Comparison of ENCODE assay signal across 16 cellular contexts in genomic region chr2:224433442-224433841, GRCh38. TPM values are rescaled to one million over a fixed set of nuclear protein-coding genes. Genes with fewer than 3 reads are reported as not detected.
DNase-seq lines count a peak whose midpoint lies in the region; TF ChIP-seq lines count a peak whose summit lies in the region.
"Had no signal": no experiment of that assay in that cellular context is flagged by ENCODE, and none has a peak within 500 bp of the region (broad histone marks: within the 10 kb centered on the region; RNA-seq: fewer than 3 reads in every experiment).

No MANE protein-coding gene starts in this region.

- no peak overlapping the region for H3K4ac ChIP-seq in neuronal stem cell (ENCODE audit: low read length)

- no peak overlapping the region; the same call in 1 of the 2 replicates for H3K9ac ChIP-seq in HUES48 (ENCODE audit: low read depth, low read length)
- no peak overlapping the region for H3K9ac ChIP-seq in neuronal stem cell (ENCODE audit: low read depth, low read length, poor library complexity)

- H2BK120ac ChIP-seq in neuronal stem cell (ENCODE audit: low read depth, low read length) = no peak overlapping the region

- H3K18ac ChIP-seq in neuronal stem cell (ENCODE audit: low read length) = no peak overlapping the region

- H4K8ac ChIP-seq in neuronal stem cell (ENCODE audit: low read depth, low read length) = no peak overlapping the region

- no CpG with 5 or more reads among the region's 10 CpGs for WGBS in iPS DF 6.9 (ENCODE audit: insufficient coverage, insufficient read length)
- no CpG with 5 or more reads among the region's 10 CpGs for WGBS in neuronal stem cell (ENCODE audit: extremely low coverage in 2 of 2, insufficient read length in 2 of 2, insufficient replicate concordance in 1 of 2), 2 donors
- WGBS in prostate gland = 59% methylated on average over 10 of the region's 10 CpGs

- intact Hi-C loops in prostate gland (cut with DNase I) = no loop called here

- TF ChIP-seq CTCF in brain (conservative IDR thresholded peaks at IDR 0.05) = no peak
- no peak for TF ChIP-seq CTCF in prostate gland (IDR thresholded peaks at IDR 0.05)

- H2BK12ac ChIP-seq in neuronal stem cell (ENCODE audit: low read length) = no peak overlapping the region

- H3K27ac Mint-ChIP-seq in brain = peak overlapping the region in 4 of 5 experiments; percentile 20 to 94 (median 70)
- H3K27ac Mint-ChIP-seq: CD8-positive, alpha-beta T cell had no signal

- TF ChIP-seq POLR2A in prostate gland (IDR thresholded peaks at IDR 0.05) = no peak

- H4K91ac ChIP-seq in neuronal stem cell (ENCODE audit: low read depth, low read length, poor library complexity) = no peak overlapping the region

- no peaks in the 10 kb centered on the region for H3K79me1 ChIP-seq in neuronal stem cell (ENCODE audit: low read depth, low read length)

- H3K4me3 ChIP-seq in HUES48 (ENCODE audit: low read depth, low read length) = no peak overlapping the region
- H3K4me3 ChIP-seq in iPS DF 6.9 (ENCODE audit: low read length) = no peak overlapping the region
- H3K4me3 ChIP-seq in neuronal stem cell (ENCODE audit: low read length in 2 of 2) = no peak overlapping the region
- no peak overlapping the region for H3K4me3 ChIP-seq in prostate gland
- H3K4me3 ChIP-seq: Peyer's patch had no signal

- peak overlapping the region; percentile 71 for H2AFZ ChIP-seq in neuronal stem cell (ENCODE audit: low read length)

- H3K9me3 ChIP-seq in HUES48 (ENCODE audit: control insufficient read depth, insufficient read depth, low read length) (peaks cover 27% of the 10 kb centered on the region), iPS DF 6.9 (ENCODE audit: control insufficient read depth, insufficient read depth, low read length) (no peaks in the 10 kb centered on the region), neuronal stem cell (replicated peaks in 1 of 2; ENCODE audit: control insufficient read depth in 2 of 2, insufficient read depth in 1 of 2, low read depth in 1 of 2, low read length in 2 of 2) (peaks cover 0 to 6% of the 10 kb centered on the region in 2 donors), prostate gland (no peaks in the 10 kb centered on the region)
- H3K9me3 ChIP-seq: BE2C, Peyer's patch had no signal

- no peak overlapping the region for H3K4me2 ChIP-seq in neuronal stem cell (ENCODE audit: insufficient read depth, low read length, poor library complexity, severe bottlenecking)

- no peaks in the 10 kb centered on the region for H3K36me3 ChIP-seq in HUES48 (ENCODE audit: control insufficient read depth, insufficient read depth, low read length)
- no peaks in the 10 kb centered on the region; the same call in 1 of the 2 replicates for H3K36me3 ChIP-seq in iPS DF 6.9 (ENCODE audit: control insufficient read depth, insufficient read depth, low read length)
- H3K36me3 ChIP-seq in neuronal stem cell (replicated peaks in 1 of 2; ENCODE audit: control insufficient read depth in 2 of 2, insufficient read depth in 2 of 2, low read length in 2 of 2) = no peaks in the 10 kb centered on the region
- no peaks in the 10 kb centered on the region for H3K36me3 ChIP-seq in prostate gland
- H3K36me3 ChIP-seq: BE2C, Peyer's patch had no signal

- H3K27ac ChIP-seq in HUES48 (ENCODE audit: low read depth, low read length) = peak overlapping the region; percentile 89
- no peak overlapping the region for H3K27ac ChIP-seq in iPS DF 6.9 (ENCODE audit: low read length)
- no peak overlapping the region for H3K27ac ChIP-seq in neuronal stem cell (replicated peaks; ENCODE audit: low read length)
- H3K27ac ChIP-seq in prostate gland = no peak overlapping the region
- H3K27ac ChIP-seq: Peyer's patch had no signal

- H3K23ac ChIP-seq in neuronal stem cell (ENCODE audit: low read depth, low read length, poor library complexity) = no peak overlapping the region

- peaks cover 13% of the 10 kb centered on the region for H3K4me1 Mint-ChIP-seq in brain

- no peak overlapping the region for H3K14ac ChIP-seq in neuronal stem cell (ENCODE audit: low read length)

- H3K36me3 Mint-ChIP-seq in brain = peaks cover 4% of the 10 kb centered on the region
- H3K36me3 Mint-ChIP-seq: CD8-positive, alpha-beta T cell had no signal

- H2BK5ac ChIP-seq in neuronal stem cell (ENCODE audit: low read length) = no peak overlapping the region

- H3K4me1 ChIP-seq in HUES48 (ENCODE audit: control insufficient read depth, insufficient read depth, low read length) (peaks cover 11% of the 10 kb centered on the region), iPS DF 6.9 (ENCODE audit: control insufficient read depth, insufficient read depth, low read length) (no peaks in the 10 kb centered on the region), neuronal stem cell (ENCODE audit: control insufficient read depth in 2 of 2, insufficient read depth in 1 of 2, low read depth in 1 of 2, low read length in 2 of 2) (peaks cover 4 to 5% of the 10 kb centered on the region in 2 donors), prostate gland (replicated peaks) (no peaks in the 10 kb centered on the region)
- H3K4me1 ChIP-seq: BE2C, Peyer's patch had no signal

- H3K27me3 Mint-ChIP-seq in brain = no peaks in the 10 kb centered on the region

- H2BK15ac ChIP-seq in neuronal stem cell (ENCODE audit: low read length) = no peak overlapping the region

- no peak overlapping the region for H2AK5ac ChIP-seq in neuronal stem cell (ENCODE audit: low read depth, low read length)

- H3K27me3 ChIP-seq in HUES48 (ENCODE audit: control insufficient read depth, insufficient read depth, low read length) (no peaks in the 10 kb centered on the region), iPS DF 6.9 (ENCODE audit: control insufficient read depth, insufficient read depth, low read length) (no peaks in the 10 kb centered on the region), neuronal stem cell (ENCODE audit: control insufficient read depth in 3 of 3, insufficient read depth in 3 of 3, low read depth in 1 of 3, low read length in 3 of 3) (no peaks in the 10 kb centered on the region), prostate gland (replicated peaks; ENCODE audit: insufficient read depth) (no peaks in the 10 kb centered on the region)
- H3K27me3 ChIP-seq: BE2C, Peyer's patch had no signal

- DNase-seq in iPS DF 6.9 (ENCODE audit: low read depth, low spot score) (peak; percentile 91), neuronal stem cell (ENCODE audit: low spot score) (peak; percentile 21), prostate gland (ENCODE audit: low spot score) (no peak), NCI-H2171 treated with DMSO at 0.1 percent for 48 hours (lab: John Stamatoyannopoulos, UW) (no peak)
- DNase-seq in activated CD4-positive, alpha-beta T cell treated with anti-CD3 and anti-CD28 coated beads for 1 hour = no peak
- DNase-seq: ACHN; BE2C; CD8-positive, alpha-beta T cell; HCEC 1CT; KBM-7; NCI-H446; NCI-H748 treated with DMSO at 0.1 percent for 48 hours; Peyer's patch; Right ventricle myocardium superior had no signal

- H3K9me3 Mint-ChIP-seq in brain = peaks cover 12 to 19% (median 15%) of the 10 kb centered on the region in 5 experiments
- H3K9me3 Mint-ChIP-seq: CD8-positive, alpha-beta T cell had no signal

- H3K4me3 Mint-ChIP-seq in brain = no peak overlapping the region
- H3K4me3 Mint-ChIP-seq: CD8-positive, alpha-beta T cell had no signal

RNA-seq across cellular contexts. Expression of gene FAM124B, which starts 31.5 kb away (rescaled TPM):
- 0.29 TPM for polyA plus RNA-seq in brain (ENCODE audit: insufficient read depth, low read depth, low replicate concordance)
- 0.06 TPM for polyA plus RNA-seq in neuronal stem cell (2013, experiment 1 of 2)
- polyA plus RNA-seq in neuronal stem cell (2013, experiment 2 of 2) = 0.07 TPM
- total RNA-seq in prostate gland = under 1 TPM; 0.18 to 0.91 TPM
- total RNA-seq: CD8-positive, alpha-beta T cell had no signal

Comparison
In these comparisons a context has a peak if more than half of its experiments do, and no peak if none do; other contexts are left out.
1. DNase-seq: peak in iPS DF 6.9 (single experiment) and neuronal stem cell (single experiment); none in activated CD4-positive, alpha-beta T cell treated with anti-CD3 and anti-CD28 coated beads for 1 hour (single experiment), prostate gland (single experiment) and NCI-H2171 treated with DMSO at 0.1 percent for 48 hours (single experiment).